Comparison of ENCODE assay signal across 31 cellular contexts in genomic region chr3:60323180-60323579, GRCh38.
"Had no signal": no experiment of that assay in that cellular context is flagged by ENCODE, and none has a peak within 500 bp of the region (broad histone marks: within the 10 kb centered on the region; RNA-seq: fewer than 3 reads in every experiment).

No MANE protein-coding gene starts in this region.

- H3K9ac ChIP-seq: SK-N-SH had no signal

- H3K4me2 ChIP-seq: SK-N-SH had no signal

- H3K27me3 ChIP-seq: left lung, neutrophil, pancreas, sigmoid colon, thyroid gland had no signal

- H3K27ac Mint-ChIP-seq: activated CD4-positive, alpha-beta memory T cell treated with anti-CD3 and anti-CD28 coated beads, Interleukin-2, amount 10 ng/mL, durations not matched to agents 7 days and 5 days; activated CD4-positive, alpha-beta T cell treated with anti-CD3 and anti-CD28 coated beads, Interleukin-2, amount 10 ng/mL, durations not matched to agents 7 days and 5 days; activated T-cell treated with anti-CD3 and anti-CD28 coated beads, Interleukin-2, amount 50 U/mL, for 24 hours; activated T-helper 17 cell treated with anti-CD3 and anti-CD28 coated beads, Interleukin-2, amount 50 U/mL, for 72 hours; natural killer cell treated with Interleukin-12 subunit alpha and Interleukin-12 subunit beta and Interleukin-15 and Interleukin-18, amount 100 ng/mL, for 72 hours; stimulated activated effector memory CD8-positive, alpha-beta T cell treated with anti-CD3 and anti-CD28 coated beads, Interleukin-12 subunit alpha, Interleukin-12 subunit beta, amount 100 ng/mL, for 72 hours; stimulated activated naive CD8-positive, alpha-beta T cell treated with anti-CD3 and anti-CD28 coated beads, Interleukin-15, amount 100 ng/mL, for 72 hours; T-helper 17 cell had no signal

- H3K4me1 Mint-ChIP-seq: activated CD4-positive, alpha-beta memory T cell treated with anti-CD3 and anti-CD28 coated beads, Interleukin-2, amount 10 ng/mL, durations not matched to agents 7 days and 5 days; activated T-helper 17 cell treated with anti-CD3 and anti-CD28 coated beads, Interleukin-2, amount 50 U/mL, for 72 hours; stimulated activated effector memory CD8-positive, alpha-beta T cell treated with anti-CD3 and anti-CD28 coated beads, Interleukin-12 subunit alpha, Interleukin-12 subunit beta, amount 100 ng/mL, for 72 hours; stimulated activated naive CD8-positive, alpha-beta T cell treated with anti-CD3 and anti-CD28 coated beads, Interleukin-15, amount 100 ng/mL, for 72 hours; T-helper 17 cell had no signal

- ATAC-seq: activated T-helper 17 cell treated with anti-CD3 and anti-CD28 coated beads, Interleukin-2, amount 50 U/mL, for 72 hours; esophagus mucosa; left lung; lower lobe of right lung; mucosa of descending colon; natural killer cell treated with Interleukin-12 subunit alpha and Interleukin-12 subunit beta and Interleukin-15 and Interleukin-18, amount 100 ng/mL, for 72 hours; psoas muscle; stimulated activated effector memory CD8-positive, alpha-beta T cell treated with anti-CD3 and anti-CD28 coated beads, Interleukin-12 subunit alpha, Interleukin-12 subunit beta, amount 100 ng/mL, for 72 hours; stimulated activated naive CD8-positive, alpha-beta T cell treated with anti-CD3 and anti-CD28 coated beads, Interleukin-15, amount 100 ng/mL, for 72 hours; T-helper 17 cell had no signal

- H3K27me3 Mint-ChIP-seq: activated CD4-positive, alpha-beta memory T cell treated with anti-CD3 and anti-CD28 coated beads, Interleukin-2, amount 10 ng/mL, durations not matched to agents 7 days and 5 days; activated CD4-positive, alpha-beta T cell treated with anti-CD3 and anti-CD28 coated beads, Interleukin-2, amount 10 ng/mL, durations not matched to agents 7 days and 5 days; activated T-cell treated with anti-CD3 and anti-CD28 coated beads, Interleukin-2, amount 50 U/mL, for 24 hours; activated T-helper 17 cell treated with anti-CD3 and anti-CD28 coated beads, Interleukin-2, amount 50 U/mL, for 72 hours; stimulated activated naive CD8-positive, alpha-beta T cell treated with anti-CD3 and anti-CD28 coated beads, Interleukin-15, amount 100 ng/mL, for 72 hours; T-helper 17 cell had no signal

- H3K4me3 Mint-ChIP-seq: activated CD4-positive, alpha-beta memory T cell treated with anti-CD3 and anti-CD28 coated beads, Interleukin-2, amount 10 ng/mL, durations not matched to agents 7 days and 5 days; activated CD4-positive, alpha-beta T cell treated with anti-CD3 and anti-CD28 coated beads, Interleukin-2, amount 10 ng/mL, durations not matched to agents 7 days and 5 days; activated T-cell treated with anti-CD3 and anti-CD28 coated beads, Interleukin-2, amount 50 U/mL, for 24 hours; activated T-helper 17 cell treated with anti-CD3 and anti-CD28 coated beads, Interleukin-2, amount 50 U/mL, for 72 hours; natural killer cell treated with Interleukin-12 subunit alpha and Interleukin-12 subunit beta and Interleukin-15 and Interleukin-18, amount 100 ng/mL, for 72 hours; stimulated activated effector memory CD8-positive, alpha-beta T cell treated with anti-CD3 and anti-CD28 coated beads, Interleukin-12 subunit alpha, Interleukin-12 subunit beta, amount 100 ng/mL, for 72 hours; stimulated activated naive CD8-positive, alpha-beta T cell treated with anti-CD3 and anti-CD28 coated beads, Interleukin-15, amount 100 ng/mL, for 72 hours; T-helper 17 cell had no signal

- DNase-seq: activated CD4-positive, alpha-beta memory T cell treated with anti-CD3 and anti-CD28 coated beads, Interleukin-2, amount 10 ng/mL, durations not matched to agents 7 days and 5 days; activated CD4-positive, alpha-beta T cell treated with anti-CD3 and anti-CD28 coated beads for 1 hour; activated CD4-positive, alpha-beta T cell treated with anti-CD3 and anti-CD28 coated beads, Interleukin-2, amount 10 ng/mL, durations not matched to agents 7 days and 5 days; activated CD8-positive, alpha-beta memory T cell treated with anti-CD3 and anti-CD28 coated beads, Interleukin-2, amount 50 U/mL, for 48 hours; activated gamma-delta T cell treated with Interleukin-2 at 50 U/mL for 16 hours; activated naive CD4-positive, alpha-beta T cell treated with anti-CD3 and anti-CD28 coated beads, Interleukin-2, amount 50 U/mL, for 16 hours; activated T-cell treated with anti-CD3 and anti-CD28 coated beads, Interleukin-2, amount 50 U/mL, for 24 hours; amniotic stem cell; effector memory CD4-positive, alpha-beta T cell; foreskin fibroblast; left lung; lower lobe of right lung; mesenchymal stem cell; mucosa of descending colon; pancreas; psoas muscle; sigmoid colon; SK-N-SH; small intestine; stimulated activated CD4-positive, alpha-beta T cell treated with anti-CD3 and anti-CD28 coated beads, Interleukin-4, amount 100 ng/mL, for 24 hours; stimulated activated naive CD8-positive, alpha-beta T cell treated with anti-CD3 and anti-CD28 coated beads, Interleukin-15, amount 100 ng/mL, for 72 hours; substantia nigra; T-helper 17 cell; T1000; thyroid gland; WERI-Rb-1 had no signal

- H3K36me3 Mint-ChIP-seq: natural killer cell treated with Interleukin-12 subunit alpha and Interleukin-12 subunit beta and Interleukin-15 and Interleukin-18, amount 100 ng/mL, for 72 hours; stimulated activated effector memory CD8-positive, alpha-beta T cell treated with anti-CD3 and anti-CD28 coated beads, Interleukin-12 subunit alpha, Interleukin-12 subunit beta, amount 100 ng/mL, for 72 hours had no signal

- H3K9me3 Mint-ChIP-seq: activated CD4-positive, alpha-beta memory T cell treated with anti-CD3 and anti-CD28 coated beads, Interleukin-2, amount 10 ng/mL, durations not matched to agents 7 days and 5 days; activated T-cell treated with anti-CD3 and anti-CD28 coated beads, Interleukin-2, amount 50 U/mL, for 24 hours; activated T-helper 17 cell treated with anti-CD3 and anti-CD28 coated beads, Interleukin-2, amount 50 U/mL, for 72 hours; stimulated activated effector memory CD8-positive, alpha-beta T cell treated with anti-CD3 and anti-CD28 coated beads, Interleukin-12 subunit alpha, Interleukin-12 subunit beta, amount 100 ng/mL, for 72 hours had no signal

- H3K36me3 ChIP-seq: left lung, lower lobe of right lung, neutrophil, pancreas, sigmoid colon, thyroid gland, WERI-Rb-1 had no signal

- H3K4me1 ChIP-seq: left lung, lower lobe of right lung, pancreas, psoas muscle, sigmoid colon, thyroid gland had no signal

- H3K27ac ChIP-seq: left lung, lower lobe of right lung, neutrophil, pancreas, psoas muscle, sigmoid colon, thyroid gland, WERI-Rb-1 had no signal

- H3K4me3 ChIP-seq: left lung, lower lobe of right lung, mucosa of descending colon, pancreas, psoas muscle, sigmoid colon, thyroid gland had no signal

- H3K9me3 ChIP-seq: left lung, lower lobe of right lung, mucosa of descending colon, neutrophil, pancreas, psoas muscle, sigmoid colon, SK-N-SH, thyroid gland had no signal
